Comparison of ENCODE assay signal across 14 cellular contexts in the genomic region with DNA sequence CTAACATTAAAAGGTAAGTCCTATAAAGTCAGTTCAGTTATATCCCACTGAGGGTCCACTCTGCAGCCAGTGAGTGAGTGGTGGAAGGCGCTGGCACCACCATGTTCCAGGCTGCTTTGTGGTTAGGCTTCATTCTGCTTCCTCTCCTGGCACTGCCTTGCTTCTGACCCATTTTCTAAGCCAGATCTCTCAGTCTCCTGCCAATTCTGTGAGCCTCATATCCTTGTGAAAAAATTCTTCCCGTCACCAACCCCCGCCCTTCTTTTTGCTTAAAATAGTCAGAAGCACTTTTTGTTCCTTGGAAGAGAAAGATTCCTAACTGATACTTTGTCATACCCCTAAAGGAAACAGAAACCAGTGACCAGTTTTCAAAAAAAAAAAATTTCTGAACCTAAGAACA.
A peak's percentile ranks its signal among the peaks of the same experiment; 100 is the strongest.
DNase-seq lines count a peak whose midpoint lies in the region; ATAC-seq lines count a peak whose summit lies in the region.
"Had no signal": no experiment of that assay in that cellular context is flagged by ENCODE, and none has a peak within 500 bp of the region (broad histone marks: within the 10 kb centered on the region; RNA-seq: fewer than 3 reads in every experiment).

No MANE protein-coding gene starts in this region.

- no peak overlapping the region for H3K27ac Mint-ChIP-seq in activated naive CD8-positive, alpha-beta T cell treated with anti-CD3 and anti-CD28 coated beads, Interleukin-2, amount 50 U/mL, for 24 hours
- H3K27ac Mint-ChIP-seq: stimulated activated naive B cell treated with anti-CD40 and anti-IgM and Interleukin-4, amounts not matched to agents 10 μg/mL and 1 μg/mL and 100 μg/mL, for 72 hours had no signal

- peak overlapping the region in 1 of 3 donors; percentile 8 for H3K9ac ChIP-seq in skeletal muscle tissue (ENCODE audit: low read depth in 1 of 3, low read length in 3 of 3)

- DNase-seq in NCI-H226 (peak; percentile 69), dedifferentiated amniotic fluid mesenchymal stem cell (ENCODE audit: extremely low spot score) (peak; percentile 24), hippocampal formation (lab: John Stamatoyannopoulos, UW) (peak; percentile 24 to 75), SW480 (ENCODE audit: low spot score) (no peak), dermis blood vessel endothelial cell (no peak)
- no peak for DNase-seq in activated naive CD8-positive, alpha-beta T cell treated with anti-CD3 and anti-CD28 coated beads, Interleukin-2, amount 50 U/mL, for 24 hours
- DNase-seq: activated CD4-positive, alpha-beta T cell treated with anti-CD3 and anti-CD28 coated beads, Interleukin-2, amount 50 U/mL, for 1 hour; left colon; stimulated activated naive B cell treated with anti-CD40 and anti-IgM and Interleukin-4, amounts not matched to agents 10 μg/mL and 1 μg/mL and 100 μg/mL, for 72 hours; T-helper 2 cell had no signal

- H3K4me1 Mint-ChIP-seq in activated naive CD8-positive, alpha-beta T cell treated with anti-CD3 and anti-CD28 coated beads, Interleukin-2, amount 50 U/mL, for 24 hours, result no peaks in the 10 kb centered on the region
- H3K4me1 Mint-ChIP-seq: central memory CD8-positive, alpha-beta T cell; stimulated activated naive B cell treated with anti-CD40 and anti-IgM and Interleukin-4, amounts not matched to agents 10 μg/mL and 1 μg/mL and 100 μg/mL, for 72 hours had no signal

- H3K27me3 ChIP-seq in skeletal muscle tissue (ENCODE audit: control insufficient read depth in 3 of 3, insufficient read depth in 3 of 3, low read length in 3 of 3), result no peaks in the 10 kb centered on the region
- H3K27me3 ChIP-seq: neutrophil had no signal

- no peaks in the 10 kb centered on the region for H3K36me3 Mint-ChIP-seq in activated naive CD8-positive, alpha-beta T cell treated with anti-CD3 and anti-CD28 coated beads, Interleukin-2, amount 50 U/mL, for 24 hours (ENCODE audit: low read depth)
- H3K36me3 Mint-ChIP-seq: stimulated activated naive B cell treated with anti-CD40 and anti-IgM and Interleukin-4, amounts not matched to agents 10 μg/mL and 1 μg/mL and 100 μg/mL, for 72 hours had no signal

- no peaks in the 10 kb centered on the region for H3K27me3 Mint-ChIP-seq in activated naive CD8-positive, alpha-beta T cell treated with anti-CD3 and anti-CD28 coated beads, Interleukin-2, amount 50 U/mL, for 24 hours
- H3K27me3 Mint-ChIP-seq: central memory CD8-positive, alpha-beta T cell had no signal

- no peak overlapping the region for H3K4me3 Mint-ChIP-seq in activated naive CD8-positive, alpha-beta T cell treated with anti-CD3 and anti-CD28 coated beads, Interleukin-2, amount 50 U/mL, for 24 hours
- H3K4me3 Mint-ChIP-seq: central memory CD8-positive, alpha-beta T cell; stimulated activated naive B cell treated with anti-CD40 and anti-IgM and Interleukin-4, amounts not matched to agents 10 μg/mL and 1 μg/mL and 100 μg/mL, for 72 hours had no signal

- peaks cover 0 to 9% (median 9%) of the 10 kb centered on the region in 3 donors for H3K4me1 ChIP-seq in skeletal muscle tissue (ENCODE audit: control insufficient read depth in 3 of 3, insufficient read depth in 3 of 3, low read length in 3 of 3)

- no peak overlapping the region for H3K4me3 ChIP-seq in skeletal muscle tissue (ENCODE audit: low read length in 3 of 3)

- no peaks in the 10 kb centered on the region for H3K9me3 Mint-ChIP-seq in activated naive CD8-positive, alpha-beta T cell treated with anti-CD3 and anti-CD28 coated beads, Interleukin-2, amount 50 U/mL, for 24 hours
- H3K9me3 Mint-ChIP-seq: central memory CD8-positive, alpha-beta T cell had no signal

- H3K9me3 ChIP-seq in skeletal muscle tissue (ENCODE audit: control insufficient read depth in 3 of 3, low read length in 3 of 3), result no peaks in the 10 kb centered on the region
- H3K9me3 ChIP-seq: neutrophil had no signal

- no peaks in the 10 kb centered on the region for H3K36me3 ChIP-seq in skeletal muscle tissue (ENCODE audit: control insufficient read depth in 3 of 3, insufficient read depth in 3 of 3, low read length in 3 of 3)
- H3K36me3 ChIP-seq: neutrophil had no signal

- H3K27ac ChIP-seq in skeletal muscle tissue (ENCODE audit: low read depth, low read length), result peak overlapping the region; percentile 14
- H3K27ac ChIP-seq: neutrophil had no signal

- no peak for ATAC-seq in GM18498 (IDR thresholded peaks at IDR 0.05; ENCODE audit: unreplicated experiment)
- ATAC-seq in activated naive CD8-positive, alpha-beta T cell treated with anti-CD3 and anti-CD28 coated beads, Interleukin-2, amount 50 U/mL, for 24 hours, result no peak
- ATAC-seq: stimulated activated naive B cell treated with anti-CD40 and anti-IgM and Interleukin-4, amounts not matched to agents 10 μg/mL and 1 μg/mL and 100 μg/mL, for 72 hours had no signal

Comparison
In these comparisons a context has a peak if more than half of its experiments do, and no peak if none do; other contexts are left out.
1. DNase-seq: peak in NCI-H226 (single experiment), dedifferentiated amniotic fluid mesenchymal stem cell (single experiment) and hippocampal formation (2 of 2); none in activated naive CD8-positive, alpha-beta T cell treated with anti-CD3 and anti-CD28 coated beads, Interleukin-2, amount 50 U/mL, for 24 hours (single experiment), SW480 (single experiment) and dermis blood vessel endothelial cell (single experiment).